11 cellular contexts compared by ENCODE assay signal in genomic region chr11:43508511-43508918, GRCh38.
DNase-seq lines count a peak whose midpoint lies in the region; ATAC-seq and TF ChIP-seq lines count a peak whose summit lies in the region.
"Had no signal": no experiment of that assay in that cellular context is flagged by ENCODE, and none has a peak within 500 bp of the region (broad histone marks: within the 10 kb centered on the region; RNA-seq: fewer than 3 reads in every experiment).

No MANE protein-coding gene starts in this region.

- H3K36me3 ChIP-seq in DND-41 (ENCODE audit: insufficient read depth, low read length) (no peaks in the 10 kb centered on the region), gastroesophageal sphincter (no peaks in the 10 kb centered on the region)
- H3K36me3 ChIP-seq: sigmoid colon had no signal

- WGBS in gastroesophageal sphincter (ENCODE audit: low coverage in 1 of 2), 2 donors, result 31 to 37% methylated on average over 3 of the region's 3 CpGs

- H3K4me2 ChIP-seq in DND-41 (ENCODE audit: insufficient read depth, low read length), result no peak overlapping the region

- H3K27ac ChIP-seq in DND-41 (ENCODE audit: low read length), result peak overlapping the region; percentile 67
- no peak overlapping the region for H3K27ac ChIP-seq in gastroesophageal sphincter
- H3K27ac ChIP-seq: sigmoid colon had no signal

- no peak for TF ChIP-seq EP300 in gastroesophageal sphincter (IDR thresholded peaks at IDR 0.05)

- peak; percentile 69 for ATAC-seq in DND-41 (ENCODE audit: insufficient read depth, low read depth)
- ATAC-seq in GM19023 (IDR thresholded peaks at IDR 0.05; ENCODE audit: unreplicated experiment), result no peak
- no peak for ATAC-seq in gastroesophageal sphincter

- H3K4me3 ChIP-seq in DND-41 (ENCODE audit: low read depth in 1 of 2, low read length in 2 of 2) (no peak overlapping the region), gastroesophageal sphincter (no peak overlapping the region)
- H3K4me3 ChIP-seq: sigmoid colon had no signal

- peak overlapping the region; percentile 74 for H2AFZ ChIP-seq in DND-41 (ENCODE audit: low read depth, low read length)

- no peaks in the 10 kb centered on the region for H3K79me2 ChIP-seq in DND-41 (ENCODE audit: insufficient read depth, low read length)

- H3K9ac ChIP-seq in DND-41 (ENCODE audit: low read depth, low read length), result no peak overlapping the region; the same call in 1 of the 2 replicates

- H3K9me3 ChIP-seq in DND-41 (ENCODE audit: insufficient read depth, low read length, severe bottlenecking) (no peaks in the 10 kb centered on the region), gastroesophageal sphincter (no peaks in the 10 kb centered on the region)
- H3K9me3 ChIP-seq: sigmoid colon had no signal

- DNase-seq in DND-41, result peak; percentile 18
- peak; percentile 35 for DNase-seq in KBM-7
- DNase-seq in SW480 (ENCODE audit: low spot score), result peak; percentile 13
- DNase-seq in iris pigment epithelial cell (ENCODE audit: low read depth), result peak; percentile 82
- no peak for DNase-seq in NCI-H2196 (lab: John Stamatoyannopoulos, UW; ENCODE audit: unreplicated experiment)
- no peak for DNase-seq in T-helper 1 cell
- DNase-seq: central memory CD4-positive, alpha-beta T cell; NCI-H774; sigmoid colon had no signal

- in situ Hi-C loops in KBM-7 (cut with MboI; ENCODE audit: low pct_unique_long_range_greater_than_20kb, low sequenced_read_pairs), result no loop called here

- peaks cover 23% of the 10 kb centered on the region for H3K4me1 ChIP-seq in DND-41 (ENCODE audit: insufficient read depth, low read length)
- H3K4me1 ChIP-seq in gastroesophageal sphincter, result no peaks in the 10 kb centered on the region
- H3K4me1 ChIP-seq: sigmoid colon had no signal

- H4K20me1 ChIP-seq in DND-41 (ENCODE audit: insufficient read depth, low read length), result no peaks in the 10 kb centered on the region

- TF ChIP-seq POLR2A in gastroesophageal sphincter (IDR thresholded peaks at IDR 0.05), result no peak

- H3K27me3 ChIP-seq in DND-41 (ENCODE audit: insufficient read depth, low read length, poor library complexity) (no peaks in the 10 kb centered on the region), gastroesophageal sphincter (no peaks in the 10 kb centered on the region)
- H3K27me3 ChIP-seq: sigmoid colon had no signal

- TF ChIP-seq CTCF in DND-41 (IDR thresholded peaks at IDR 0.05; ENCODE audit: borderline replicate concordance, extremely low read depth, low read length, poor library complexity, severe bottlenecking) (no peak), gastroesophageal sphincter (IDR thresholded peaks at IDR 0.05) (no peak)

Comparison
In these comparisons a context has a peak if more than half of its experiments do, and no peak if none do; other contexts are left out.
1. DNase-seq: peak in DND-41 (single experiment), KBM-7 (single experiment), SW480 (single experiment) and iris pigment epithelial cell (single experiment); none in NCI-H2196 (single experiment) and T-helper 1 cell (0 of 5).